In genomic region chr2:179825494-179825893, GRCh38 we compare ENCODE assay signal across 2 cellular contexts.
TF ChIP-seq lines count a peak whose summit lies in the region.

No MANE protein-coding gene starts in this region.

TF ChIP-seq in HEK293, 187 proteins besides CTCF, POLR2A, EP300 and RAD21 (continued from another document):
- no peak for TF ChIP-seq PBX3 (CRISPR knock-in tag; IDR thresholded peaks at IDR 0.05)
- TF ChIP-seq GLIS2 (tag by site-specific recombination; IDR thresholded peaks at IDR 0.05), result no peak
- no peak for TF ChIP-seq ZNF544 (tag by site-specific recombination; IDR thresholded peaks at IDR 0.05)
- TF ChIP-seq ZBTB11 (tag by site-specific recombination; conservative IDR thresholded peaks at IDR 0.05; ENCODE audit: low read depth), result no peak
TF ChIP-seq in HEK293: peak in this region for 2.

TF ChIP-seq in K562, 482 proteins besides CTCF, POLR2A, EP300 and RAD21 (continued from another document and continues in another):
- TF ChIP-seq PBX2 (CRISPR knock-in tag; IDR thresholded peaks at IDR 0.05; ENCODE audit: low read depth), result no peak
- TF ChIP-seq PBX2 (tag; conservative IDR thresholded peaks at IDR 0.05; ENCODE audit: low read depth), result no peak
- TF ChIP-seq CEBPG (CRISPR knock-in tag; IDR thresholded peaks at IDR 0.05), result no peak
- TF ChIP-seq CEBPG (tag; conservative IDR thresholded peaks at IDR 0.05 in 1 of 2, IDR thresholded peaks at IDR 0.05 in 1 of 2), result 0 out of 4 replicates have a peak, but pooled peaks of 1 of the 2 experiments have one; percentile 22
- TF ChIP-seq PPARD (CRISPR knock-in tag; IDR thresholded peaks at IDR 0.05), result no peak
- TF ChIP-seq JUN (IDR thresholded peaks at IDR 0.05; ENCODE audit: borderline replicate concordance, low read depth, low read length), result peak; percentile 52; the same call in 1 of the 2 replicates
- TF ChIP-seq JUN (CRISPR knock-in tag; IDR thresholded peaks at IDR 0.05; ENCODE audit: borderline replicate concordance), result no peak
- TF ChIP-seq TGIF2 (CRISPR knock-in tag; IDR thresholded peaks at IDR 0.05), result no peak
- TF ChIP-seq RCOR1 (IDR thresholded peaks at IDR 0.05; ENCODE audit: borderline replicate concordance in 1 of 2, low read depth in 2 of 2, low read length in 2 of 2), result peak in 1 of 2 experiments; percentile 79; a peak in 1 of 4 replicates
- no peak for TF ChIP-seq ZSCAN29 (IDR thresholded peaks at IDR 0.05)
- TF ChIP-seq ELF2 (CRISPR knock-in tag; IDR thresholded peaks at IDR 0.05), result no peak
- TF ChIP-seq ILK (tag; IDR thresholded peaks at IDR 0.05; ENCODE audit: borderline replicate concordance, low read depth), result no peak
- TF ChIP-seq PTBP1 (IDR thresholded peaks at IDR 0.05; ENCODE audit: low read depth, low read length), result no peak
- TF ChIP-seq CHD7 (IDR thresholded peaks at IDR 0.05; ENCODE audit: low read depth, low read length), result no peak
- TF ChIP-seq TCF3 (CRISPR knock-in tag; IDR thresholded peaks at IDR 0.05), result no peak
- TF ChIP-seq GATA2 (CRISPR knock-in tag; IDR thresholded peaks at IDR 0.05), result no peak
- TF ChIP-seq STAT5A (IDR thresholded peaks at IDR 0.05; ENCODE audit: borderline replicate concordance, low read length), result peak; percentile 23; the same call in 1 of the 2 replicates
- peak; percentile 12; the same call in 1 of the 2 replicates for TF ChIP-seq KLF16 (IDR thresholded peaks at IDR 0.05)
- TF ChIP-seq STAT6 (CRISPR knock-in tag; IDR thresholded peaks at IDR 0.05), result no peak
- TF ChIP-seq ZNF165 (CRISPR knock-in tag; IDR thresholded peaks at IDR 0.05; ENCODE audit: borderline replicate concordance), result no peak
- TF ChIP-seq KLF10 (CRISPR knock-in tag; IDR thresholded peaks at IDR 0.05), result no peak
- no peak for TF ChIP-seq RBM39 (optimal IDR thresholded peaks at IDR 0.05; ENCODE audit: low read depth, low read length)
- TF ChIP-seq ELK1 (CRISPR knock-in tag; IDR thresholded peaks at IDR 0.05), result no peak
- 0 out of 2 replicates have a peak, but pooled peaks have one; percentile 39 for TF ChIP-seq LCOR (CRISPR knock-in tag; IDR thresholded peaks at IDR 0.05)
- no peak for TF ChIP-seq TAF1 (IDR thresholded peaks at IDR 0.05; ENCODE audit: control insufficient read depth, extremely low read depth, insufficient read depth, low read length, severe bottlenecking)
- TF ChIP-seq ATF3 (IDR thresholded peaks at IDR 0.05), result peak; percentile 85
- no peak for TF ChIP-seq ATF3 (CRISPR knock-in tag; conservative IDR thresholded peaks at IDR 0.05)
- TF ChIP-seq ZNF174 (CRISPR knock-in tag; IDR thresholded peaks at IDR 0.05), result no peak
- no peak for TF ChIP-seq HDAC6 (IDR thresholded peaks at IDR 0.05; ENCODE audit: low read depth, low read length)
- no peak for TF ChIP-seq TRIM28 (IDR thresholded peaks at IDR 0.05)
- TF ChIP-seq ETV5 (CRISPR knock-in tag; IDR thresholded peaks at IDR 0.05; ENCODE audit: low read depth), result no peak
- no peak for TF ChIP-seq THAP7 (CRISPR knock-in tag; IDR thresholded peaks at IDR 0.05)
- TF ChIP-seq CGGBP1 (CRISPR knock-in tag; IDR thresholded peaks at IDR 0.05), result no peak
- TF ChIP-seq EGR1 (conservative IDR thresholded peaks at IDR 0.05), result no peak
- TF ChIP-seq GABPB2 (CRISPR knock-in tag; conservative IDR thresholded peaks at IDR 0.05), result no peak
- peak in 1 of 3 experiments; percentile 76 for TF ChIP-seq YY1 (IDR thresholded peaks at IDR 0.05; ENCODE audit: borderline replicate concordance in 1 of 3, control insufficient read depth in 1 of 3, extremely low read depth in 1 of 3, insufficient read depth in 3 of 3, insufficient read length in 1 of 3, insufficient replicate concordance in 2 of 3, low read depth in 1 of 3, low read length in 2 of 3)
- 0 out of 2 replicates have a peak, but pooled peaks have one; percentile 50 for TF ChIP-seq LEF1 (IDR thresholded peaks at IDR 0.05)
- TF ChIP-seq ZNF140 (CRISPR knock-in tag; IDR thresholded peaks at IDR 0.05), result no peak
